In the genomic region with DNA sequence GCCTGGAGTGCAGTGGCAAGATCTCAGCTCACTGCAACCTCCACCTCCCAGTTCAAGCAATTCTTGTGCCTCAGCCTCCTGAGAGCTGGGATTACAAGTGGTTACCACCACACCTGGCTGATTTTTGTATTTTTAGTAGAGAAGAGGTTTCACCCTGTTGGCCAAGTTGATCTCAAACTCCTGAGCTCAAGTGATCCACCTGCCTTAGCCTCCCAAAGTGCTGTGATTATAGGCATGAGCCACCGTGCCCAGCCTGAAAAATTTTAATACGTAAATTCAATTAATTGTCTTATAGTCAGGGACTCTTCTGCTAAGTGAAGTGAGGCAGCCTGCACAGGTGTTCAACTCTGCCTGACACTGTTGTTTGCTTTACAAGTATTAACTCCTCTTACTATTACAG, we compare ENCODE assay signal across 4 cellular contexts. TPM values are rescaled to one million over a fixed set of nuclear protein-coding genes. Genes with fewer than 3 reads are reported as not detected.
"Had no signal": no experiment of that assay in that cellular context is flagged by ENCODE, and none has a peak within 500 bp of the region (broad histone marks: within the 10 kb centered on the region; RNA-seq: fewer than 3 reads in every experiment).

No MANE protein-coding gene starts in this region.

RNA-seq across cellular contexts. Expression of a gene that starts 15.1 kb away (rescaled TPM):
- total RNA-seq: HepG2, IMR-90, K562 had no signal
- polyA plus RNA-seq: HepG2 had no signal

RNA-seq across cellular contexts. Expression of a gene that starts 35.9 kb away (rescaled TPM):
- total RNA-seq: HepG2, HT-29, IMR-90 had no signal
- polyA plus RNA-seq: HepG2 had no signal
